ENCODE assay signal across 18 cellular contexts in the genomic region with DNA sequence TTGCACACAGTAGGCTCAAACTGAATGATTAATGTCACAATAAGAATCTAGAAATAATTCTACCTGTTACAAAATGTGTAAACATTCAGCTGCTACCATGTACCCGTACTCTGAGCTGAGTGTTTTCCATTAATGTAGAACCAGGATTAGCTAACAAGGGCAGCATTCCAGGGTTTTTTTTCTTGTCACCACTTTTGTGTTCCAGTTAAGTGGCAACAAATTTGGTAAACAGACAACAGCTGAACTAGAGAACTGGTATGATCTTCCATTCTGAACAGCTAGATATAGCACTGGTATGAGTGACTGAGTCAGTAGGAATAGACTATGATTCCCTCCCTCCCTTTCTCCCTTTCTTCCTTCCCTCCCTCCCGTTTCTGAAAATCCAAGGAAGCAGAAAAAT.
"Had no signal": no experiment of that assay in that cellular context is flagged by ENCODE, and none has a peak within 500 bp of the region (broad histone marks: within the 10 kb centered on the region; RNA-seq: fewer than 3 reads in every experiment).

No MANE protein-coding gene starts in this region.

- H3K27ac ChIP-seq: esophagus muscularis mucosa, heart right ventricle, left ventricle myocardium inferior, neural progenitor cell, right atrium auricular region, skin epidermis, stomach, upper lobe of left lung had no signal

- H3K9me3 Mint-ChIP-seq: naive thymus-derived CD4-positive, alpha-beta T cell; neural progenitor cell had no signal

- H3K4me2 ChIP-seq: neural progenitor cell had no signal

- H3K36me3 ChIP-seq: esophagus muscularis mucosa, heart right ventricle, left ventricle myocardium inferior, neural progenitor cell, right atrium auricular region, stomach, upper lobe of left lung had no signal

- DNase-seq: activated CD4-positive, alpha-beta T cell treated with anti-CD3 and anti-CD28 coated beads for 36 hours; activated CD4-positive, alpha-beta T cell treated with anti-CD3 and anti-CD28 coated beads, Interleukin-2, amount 50 U/mL, for 48 hours; activated gamma-delta T cell treated with Interleukin-2 at 50 U/mL for 16 hours; amniotic stem cell; dermis blood vessel endothelial cell; effector memory CD4-positive, alpha-beta T cell; heart right ventricle; left ventricle myocardium inferior; mammary epithelial cell; naive thymus-derived CD4-positive, alpha-beta T cell; stomach; upper lobe of left lung had no signal

- H3K9me3 ChIP-seq: esophagus muscularis mucosa, heart right ventricle, left ventricle myocardium inferior, right atrium auricular region, stomach, upper lobe of left lung had no signal

- H3K36me3 Mint-ChIP-seq: activated naive CD8-positive, alpha-beta T cell; naive thymus-derived CD4-positive, alpha-beta T cell; neural progenitor cell had no signal

- H3K4me3 ChIP-seq: esophagus muscularis mucosa, heart right ventricle, left ventricle myocardium inferior, neural progenitor cell, right atrium auricular region, skin epidermis, stomach, upper lobe of left lung had no signal

- H3K4me3 Mint-ChIP-seq: activated CD4-positive, alpha-beta T cell treated with anti-CD3 and anti-CD28 coated beads for 36 hours; activated naive CD8-positive, alpha-beta T cell; naive thymus-derived CD4-positive, alpha-beta T cell; neural progenitor cell had no signal

- ATAC-seq: activated CD4-positive, alpha-beta T cell treated with anti-CD3 and anti-CD28 coated beads for 36 hours had no signal

- H3K27ac Mint-ChIP-seq: activated CD4-positive, alpha-beta T cell treated with anti-CD3 and anti-CD28 coated beads for 36 hours; activated naive CD8-positive, alpha-beta T cell; neural progenitor cell; progenitor cell of endocrine pancreas had no signal

- H3K27me3 ChIP-seq: esophagus muscularis mucosa, heart right ventricle, neural progenitor cell, right atrium auricular region, stomach, upper lobe of left lung had no signal

- H3K4me1 ChIP-seq: heart right ventricle, left ventricle myocardium inferior, right atrium auricular region, stomach, upper lobe of left lung had no signal

- H3K27me3 Mint-ChIP-seq: progenitor cell of endocrine pancreas had no signal
